18 cellular contexts compared by ENCODE assay signal in the genomic region with DNA sequence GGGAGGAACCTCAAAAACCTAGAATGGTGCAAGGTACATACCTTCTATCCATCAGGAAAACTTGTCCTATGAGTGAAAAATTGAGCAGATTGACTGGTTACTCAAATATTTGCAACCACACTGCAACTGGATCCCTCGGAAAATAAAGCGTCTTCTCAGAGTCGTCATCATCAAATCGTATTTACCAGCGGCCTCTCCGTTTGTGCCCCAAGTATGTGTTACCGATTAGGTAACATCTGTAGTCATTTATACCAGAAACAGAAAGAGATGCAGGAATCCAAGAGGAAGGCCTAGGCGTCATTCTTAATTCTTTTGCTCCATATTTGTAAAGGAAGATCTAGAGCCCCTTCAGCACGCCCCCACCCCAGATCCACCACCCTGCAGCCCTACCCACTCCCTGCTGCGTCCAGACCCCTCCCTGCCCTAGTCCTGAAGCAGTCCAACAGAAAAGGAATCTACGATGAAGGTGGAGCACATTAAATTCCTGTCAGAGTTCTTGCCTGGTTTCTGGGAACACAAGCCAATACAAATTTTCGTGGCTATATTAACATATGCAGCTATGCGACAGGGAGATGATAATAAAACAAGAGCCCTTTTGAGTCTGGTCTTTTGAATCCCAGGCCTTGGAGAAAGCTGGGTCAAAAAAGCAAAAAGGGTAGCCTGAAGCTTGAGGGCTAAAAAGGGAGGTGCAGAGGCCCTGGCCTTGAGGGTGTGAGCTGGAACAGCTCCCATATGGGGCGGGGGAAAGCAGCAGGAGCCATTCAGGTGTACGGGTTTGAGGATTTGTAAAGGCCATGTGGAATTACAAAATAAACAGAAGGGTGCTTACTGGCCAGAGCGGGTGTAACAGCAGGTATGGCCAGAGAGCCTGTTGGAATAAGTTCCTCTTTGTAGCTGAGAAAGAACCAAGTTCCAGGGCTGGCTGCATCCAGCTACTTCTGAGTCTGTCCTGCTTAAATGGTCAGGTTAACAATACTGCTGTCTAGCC.
DNase-seq lines count a peak whose midpoint lies in the region; ATAC-seq and TF ChIP-seq lines count a peak whose summit lies in the region.
"Had no signal": no experiment of that assay in that cellular context is flagged by ENCODE, and none has a peak within 500 bp of the region (broad histone marks: within the 10 kb centered on the region; RNA-seq: fewer than 3 reads in every experiment).

No MANE protein-coding gene starts in this region.

- H3K4me1 Mint-ChIP-seq in MCF 10A (ENCODE audit: insufficient read depth, unreplicated experiment) = no peaks in the 10 kb centered on the region
- peaks cover 36% of the 10 kb centered on the region for H3K4me1 Mint-ChIP-seq in mesothelial cell of epicardium

- BruUV-seq in MCF 10A (replicated peaks; lab: Mats Ljungman, UMichigan) = no TSS peak

- H3K4me3 ChIP-seq in body of pancreas (no peak overlapping the region), HAP-1 (no peak overlapping the region)
- H3K4me3 ChIP-seq: SK-N-MC, uterus had no signal

- DNase-seq in T47D (ENCODE audit: low read depth in 1 of 2, low spot score in 1 of 2) (peak; percentile 30 to 74), MCF 10A (ENCODE audit: unreplicated experiment) (no peak), body of pancreas (peak; percentile 34 to 74 (median 53)), mesothelial cell of epicardium (ENCODE audit: low spot score in 2 of 2, unreplicated experiment in 2 of 2) (no peak), putamen (ENCODE audit: low spot score) (no peak), HAP-1 (ENCODE audit: low spot score in 2 of 2) (no peak), Kasumi-1 (lab: John Stamatoyannopoulos, UW) (no peak), SW 1271 (lab: John Stamatoyannopoulos, UW) (no peak)
- DNase-seq: activated CD4-positive, alpha-beta T cell treated with anti-CD3 and anti-CD28 coated beads, Interleukin-2, amount 10 ng/mL, durations not matched to agents 24 days and 14 days; activated CD8-positive, alpha-beta memory T cell treated with anti-CD3 and anti-CD28 coated beads, Interleukin-2, amount 50 U/mL, for 48 hours; activated naive CD4-positive, alpha-beta T cell; anterior cingulate cortex; natural killer cell; NCI-H774; stimulated activated naive CD4-positive, alpha-beta T cell; uterus had no signal

- WGBS in body of pancreas, 2 donors = 58 to 70% methylated on average over 16 of the region's 16 CpGs

- H3K27me3 Mint-ChIP-seq in MCF 10A (ENCODE audit: insufficient read depth, unreplicated experiment) (no peaks in the 10 kb centered on the region), mesothelial cell of epicardium (ENCODE audit: low read depth) (no peaks in the 10 kb centered on the region)
- H3K27me3 Mint-ChIP-seq: activated CD4-positive, alpha-beta T cell treated with anti-CD3 and anti-CD28 coated beads, Interleukin-2, amount 10 ng/mL, durations not matched to agents 24 days and 14 days had no signal

- POLR2A ChIA-PET in MCF 10A (lab: Yijun Ruan, JAX) = interaction anchor here (1.3 kb wide), 1 partner anchor 17 kb away, joined by 3 read pairs; no protein-coding TSS in a partner anchor

- no peaks in the 10 kb centered on the region for H3K36me3 Mint-ChIP-seq in MCF 10A (ENCODE audit: insufficient read depth, unreplicated experiment)
- H3K36me3 Mint-ChIP-seq in mesothelial cell of epicardium = peaks cover 33% of the 10 kb centered on the region

- no peak overlapping the region for H3K4me3 Mint-ChIP-seq in MCF 10A (ENCODE audit: unreplicated experiment)
- no peak overlapping the region for H3K4me3 Mint-ChIP-seq in mesothelial cell of epicardium
- H3K4me3 Mint-ChIP-seq: activated CD4-positive, alpha-beta T cell treated with anti-CD3 and anti-CD28 coated beads, Interleukin-2, amount 10 ng/mL, durations not matched to agents 24 days and 14 days; natural killer cell had no signal

- H3K27ac ChIP-seq in body of pancreas = peak overlapping the region in 3 of 4 donors; percentile 39 to 42 (median 42)
- H3K27ac ChIP-seq: epithelial cell of prostate, SK-N-MC, uterus had no signal

- TF ChIP-seq CTCF in MCF 10A (IDR thresholded peaks at IDR 0.05; ENCODE audit: unreplicated experiment) = no peak
- no peak for TF ChIP-seq CTCF in body of pancreas (IDR thresholded peaks at IDR 0.05)
- TF ChIP-seq CTCF in mesothelial cell of epicardium (IDR thresholded peaks at IDR 0.05; ENCODE audit: unreplicated experiment) = no peak

- in situ Hi-C loops in T47D (cut with HindIII; ENCODE audit: low pct_unique_long_range_greater_than_20kb, low sequenced_read_pairs) (no loop called here), HAP-1 (cut with MboI; ENCODE audit: low sequenced_read_pairs) (no loop called here)

- ATAC-seq in body of pancreas = peak; percentile 74
- ATAC-seq: natural killer cell had no signal

- H3K36me3 ChIP-seq in body of pancreas (replicated peaks in 1 of 2; ENCODE audit: insufficient read depth in 1 of 2, low read depth in 2 of 2) (no peaks in the 10 kb centered on the region), HAP-1 (replicated peaks) (no peaks in the 10 kb centered on the region; the same call in 1 of the 2 replicates)
- H3K36me3 ChIP-seq: uterus had no signal

- CTCF ChIA-PET in MCF 10A (lab: Yijun Ruan, JAX) = interaction anchor here (0.6 to 0.7 kb wide), 2 partner anchors 20 to 75 kb away, joined by 3 read pairs; no protein-coding TSS in a partner anchor

- no peak overlapping the region for H3K27ac Mint-ChIP-seq in MCF 10A (ENCODE audit: low read depth, unreplicated experiment)
- H3K27ac Mint-ChIP-seq in mesothelial cell of epicardium = peak overlapping the region; percentile 76
- H3K27ac Mint-ChIP-seq: activated CD4-positive, alpha-beta T cell treated with anti-CD3 and anti-CD28 coated beads, Interleukin-2, amount 10 ng/mL, durations not matched to agents 24 days and 14 days; natural killer cell had no signal

- no peaks in the 10 kb centered on the region for H3K9me3 Mint-ChIP-seq in MCF 10A (ENCODE audit: unreplicated experiment)
- H3K9me3 Mint-ChIP-seq in mesothelial cell of epicardium = no peaks in the 10 kb centered on the region
- H3K9me3 Mint-ChIP-seq: activated CD4-positive, alpha-beta T cell treated with anti-CD3 and anti-CD28 coated beads, Interleukin-2, amount 10 ng/mL, durations not matched to agents 24 days and 14 days; natural killer cell had no signal

- intact Hi-C loops in MCF 10A (cut with micrococcal nuclease) (no loop called here), body of pancreas (cut with DNase I) (no loop called here)

- H3K9me3 ChIP-seq in body of pancreas = no peaks in the 10 kb centered on the region
- H3K9me3 ChIP-seq in HAP-1 = no peaks in the 10 kb centered on the region
- H3K9me3 ChIP-seq: uterus had no signal

- H3K4me1 ChIP-seq in body of pancreas (peaks cover 8% of the 10 kb centered on the region), HAP-1 (no peaks in the 10 kb centered on the region)

- TF ChIP-seq POLR2A in body of pancreas (IDR thresholded peaks at IDR 0.05) = no peak

- H3K27me3 ChIP-seq in body of pancreas (no peaks in the 10 kb centered on the region), HAP-1 (ENCODE audit: low read depth) (no peaks in the 10 kb centered on the region)
- H3K27me3 ChIP-seq: uterus had no signal

Comparison
In these comparisons a context has a peak if more than half of its experiments do, and no peak if none do; other contexts are left out.
1. DNase-seq: peak in T47D (2 of 2) and body of pancreas (4 of 4); none in MCF 10A (single experiment), mesothelial cell of epicardium (0 of 2), putamen (single experiment), HAP-1 (0 of 2), Kasumi-1 (0 of 2) and SW 1271 (0 of 2).